ENCODE assay signal across 8 cellular contexts in the genomic region with DNA sequence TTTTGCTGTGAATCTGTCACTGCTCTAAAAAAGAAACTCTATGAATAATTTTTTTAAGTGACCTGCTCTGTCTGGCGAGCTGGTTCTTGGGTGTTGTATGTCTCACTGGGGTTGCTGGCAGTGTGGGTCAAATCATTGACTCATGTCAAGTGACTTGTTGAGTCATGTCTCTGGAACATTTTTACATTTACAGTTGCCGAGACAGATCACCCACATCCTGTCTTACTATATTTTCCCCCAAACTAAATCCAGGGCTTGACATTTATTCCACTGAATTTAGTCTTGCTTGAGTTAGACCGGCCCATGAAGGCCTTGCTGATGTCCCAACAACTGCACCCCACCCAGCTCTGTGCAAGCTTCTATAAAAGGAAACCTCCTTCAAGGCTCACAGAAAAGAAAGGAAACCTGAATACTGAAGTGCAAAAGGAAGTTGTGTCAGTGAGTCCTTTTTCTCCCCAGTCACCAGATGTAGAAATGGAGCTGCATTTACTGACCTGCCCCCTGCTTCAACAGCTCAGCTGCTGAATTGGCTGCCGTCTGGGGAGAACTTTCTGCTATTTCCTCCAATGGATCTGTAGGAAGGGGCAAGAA.
DNase-seq lines count a peak whose midpoint lies in the region; ATAC-seq and TF ChIP-seq lines count a peak whose summit lies in the region.

No MANE protein-coding gene starts in this region.

- TF ChIP-seq CTCF in AG09319 (IDR thresholded peaks at IDR 0.05; ENCODE audit: low read depth, low read length) = no peak

- ATAC-seq in GM19023 (IDR thresholded peaks at IDR 0.05; ENCODE audit: unreplicated experiment) = peak; percentile 99
- ATAC-seq in HG03097 (IDR thresholded peaks at IDR 0.05; ENCODE audit: low FRiP score, unreplicated experiment) = peak; percentile 87

- DNase-seq in AG09319 (ENCODE audit: extremely low read depth, low read depth) (peak; percentile 73), SKM-1 (lab: John Stamatoyannopoulos, UW; ENCODE audit: unreplicated experiment) (peak; percentile 42), glomerular endothelial cell (ENCODE audit: extremely low read depth, low read depth, low spot score) (peak; percentile 42), NCI-H510A (lab: John Stamatoyannopoulos, UW) (no peak), DMS 273 (lab: John Stamatoyannopoulos, UW; ENCODE audit: unreplicated experiment) (no peak), anterior cingulate cortex (lab: John Stamatoyannopoulos, UW) (no peak)

Comparison
In these comparisons a context has a peak if more than half of its experiments do, and no peak if none do; other contexts are left out.
1. DNase-seq: peak in AG09319 (single experiment), SKM-1 (single experiment) and glomerular endothelial cell (single experiment); none in NCI-H510A (single experiment), DMS 273 (single experiment) and anterior cingulate cortex (0 of 58).